19 cellular contexts compared by ENCODE assay signal in genomic region chr7:77430927-77431326, GRCh38.
"Had no signal": no experiment of that assay in that cellular context is flagged by ENCODE, and none has a peak within 500 bp of the region (broad histone marks: within the 10 kb centered on the region; RNA-seq: fewer than 3 reads in every experiment).

No MANE protein-coding gene starts in this region.

- H3K36me3 ChIP-seq: esophagus muscularis mucosa, gastrocnemius medialis, heart right ventricle, left ventricle myocardium inferior, lower lobe of right lung, right atrium auricular region, sigmoid colon, stomach had no signal

- DNase-seq: effector memory CD8-positive, alpha-beta T cell; gastrocnemius medialis; heart right ventricle; hypothalamus; kidney; left cardiac atrium; left ventricle myocardium inferior; lower lobe of right lung; natural killer cell; posterior cingulate gyrus; sigmoid colon; stimulated activated CD4-positive, alpha-beta T cell treated with anti-CD3 and anti-CD28 coated beads, Interleukin-12 subunit alpha, Interleukin-12 subunit beta, amount 100 ng/mL, for 4 hours; stimulated activated naive CD4-positive, alpha-beta T cell; stomach; trophoblast cell had no signal

- H3K27me3 ChIP-seq: esophagus muscularis mucosa, heart right ventricle, right atrium auricular region, sigmoid colon, stomach had no signal

- H3K9me3 ChIP-seq: esophagus muscularis mucosa, gastrocnemius medialis, heart right ventricle, left ventricle myocardium inferior, lower lobe of right lung, right atrium auricular region, sigmoid colon, stomach had no signal

- H3K27ac ChIP-seq: epithelial cell of prostate, esophagus muscularis mucosa, gastrocnemius medialis, heart right ventricle, left ventricle myocardium inferior, lower lobe of right lung, right atrium auricular region, sigmoid colon, skin epidermis, stomach had no signal

- H3K4me1 ChIP-seq: gastrocnemius medialis had no signal

- H3K4me3 ChIP-seq: esophagus muscularis mucosa, gastrocnemius medialis, heart right ventricle, left ventricle myocardium inferior, lower lobe of right lung, right atrium auricular region, sigmoid colon, skin epidermis, stomach had no signal
